Comparison of ENCODE assay signal across 22 cellular contexts in the genomic region with DNA sequence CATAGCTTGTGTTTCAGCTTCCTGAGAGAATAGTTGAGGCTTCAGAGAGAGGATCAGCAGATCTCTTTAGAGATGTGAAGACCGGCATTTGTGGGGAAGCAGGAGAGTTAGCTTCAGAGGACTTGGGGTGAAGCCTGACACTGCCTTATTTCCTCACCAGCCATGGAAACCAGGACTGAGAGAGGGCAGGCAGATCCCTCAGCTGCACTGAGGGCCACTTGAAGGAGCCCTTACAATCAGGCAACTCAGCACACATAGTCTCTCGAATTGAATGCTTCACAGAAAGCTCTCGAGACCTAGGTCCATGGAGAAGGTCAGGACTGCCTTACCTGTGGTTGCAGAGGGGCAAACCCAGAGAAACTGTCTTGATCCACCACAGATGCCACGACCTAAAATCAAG. TPM values are rescaled to one million over a fixed set of nuclear protein-coding genes. Genes with fewer than 3 reads are reported as not detected.
"Had no signal": no experiment of that assay in that cellular context is flagged by ENCODE, and none has a peak within 500 bp of the region (broad histone marks: within the 10 kb centered on the region; RNA-seq: fewer than 3 reads in every experiment).

No MANE protein-coding gene starts in this region.

- H3K36me3 Mint-ChIP-seq: mesothelial cell of epicardium had no signal

- H3K27me3 Mint-ChIP-seq: activated CD4-positive, alpha-beta memory T cell treated with anti-CD3 and anti-CD28 coated beads, Interleukin-2, amount 10 ng/mL, durations not matched to agents 7 days and 5 days; activated T-helper 17 cell treated with anti-CD3 and anti-CD28 coated beads, Interleukin-2, amount 50 U/mL, for 72 hours; central memory CD8-positive, alpha-beta T cell had no signal

- H3K27ac ChIP-seq: adrenal gland, breast epithelium, gastrocnemius medialis, ovary, prostate gland had no signal

- DNase-seq: activated CD4-positive, alpha-beta memory T cell treated with anti-CD3 and anti-CD28 coated beads, Interleukin-2, amount 10 ng/mL, durations not matched to agents 7 days and 5 days; activated CD4-positive, alpha-beta T cell treated with anti-CD3 and anti-CD28 coated beads for 48 hours; activated CD4-positive, CD25-positive, alpha-beta regulatory T cell; activated T-cell treated with anti-CD3 and anti-CD28 coated beads, Interleukin-2, amount 50 U/mL, for 24 hours; cortex of kidney; gastrocnemius medialis; hippocampal formation; left ventricle myocardium superior; mammary epithelial cell; naive thymus-derived CD8-positive, alpha-beta T cell; ovary; stimulated activated CD4-positive, alpha-beta T cell treated with anti-CD3 and anti-CD28 coated beads, Interleukin-4, amount 100 ng/mL, for 24 hours; stimulated activated naive CD8-positive, alpha-beta T cell treated with anti-CD3 and anti-CD28 coated beads, Interleukin-15, Interleukin-2, amounts not matched to agents 100 U/mL and 50 U/mL, for 24 hours had no signal

- H3K4me3 Mint-ChIP-seq: activated CD4-positive, alpha-beta memory T cell treated with anti-CD3 and anti-CD28 coated beads, Interleukin-2, amount 10 ng/mL, durations not matched to agents 7 days and 5 days; activated naive CD8-positive, alpha-beta T cell; activated T-cell treated with anti-CD3 and anti-CD28 coated beads, Interleukin-2, amount 50 U/mL, for 24 hours; activated T-helper 17 cell treated with anti-CD3 and anti-CD28 coated beads, Interleukin-2, amount 50 U/mL, for 72 hours; central memory CD8-positive, alpha-beta T cell; mesothelial cell of epicardium; naive thymus-derived CD8-positive, alpha-beta T cell; T-helper 1 cell treated with Interleukin-12 subunit alpha and Interleukin-12 subunit beta and Interleukin-4 antibody, amounts not matched to agents 30 μg/mL and 1 μg/mL, for 36 hours had no signal

- H3K27ac Mint-ChIP-seq: activated CD4-positive, alpha-beta memory T cell treated with anti-CD3 and anti-CD28 coated beads, Interleukin-2, amount 10 ng/mL, durations not matched to agents 7 days and 5 days; activated naive CD8-positive, alpha-beta T cell; activated T-cell treated with anti-CD3 and anti-CD28 coated beads, Interleukin-2, amount 50 U/mL, for 24 hours; activated T-helper 17 cell treated with anti-CD3 and anti-CD28 coated beads, Interleukin-2, amount 50 U/mL, for 72 hours; mesothelial cell of epicardium; naive thymus-derived CD8-positive, alpha-beta T cell; T-helper 1 cell treated with Interleukin-12 subunit alpha and Interleukin-12 subunit beta and Interleukin-4 antibody, amounts not matched to agents 30 μg/mL and 1 μg/mL, for 36 hours had no signal

- ATAC-seq: activated T-helper 17 cell treated with anti-CD3 and anti-CD28 coated beads, Interleukin-2, amount 50 U/mL, for 72 hours; gastrocnemius medialis; left ventricle myocardium superior; naive thymus-derived CD8-positive, alpha-beta T cell; stimulated activated naive CD8-positive, alpha-beta T cell treated with anti-CD3 and anti-CD28 coated beads, Interleukin-15, Interleukin-2, amounts not matched to agents 100 U/mL and 50 U/mL, for 24 hours had no signal

- H3K4me1 ChIP-seq: breast epithelium, gastrocnemius medialis, prostate gland had no signal

- H3K36me3 ChIP-seq: adrenal gland, breast epithelium, gastrocnemius medialis, ovary, prostate gland had no signal

- H3K27me3 ChIP-seq: adrenal gland, breast epithelium, gastrocnemius medialis, ovary had no signal

- H3K9me3 ChIP-seq: adrenal gland, breast epithelium, gastrocnemius medialis, ovary, prostate gland had no signal

- H3K9me3 Mint-ChIP-seq: activated CD4-positive, alpha-beta memory T cell treated with anti-CD3 and anti-CD28 coated beads, Interleukin-2, amount 10 ng/mL, durations not matched to agents 7 days and 5 days; activated T-cell treated with anti-CD3 and anti-CD28 coated beads, Interleukin-2, amount 50 U/mL, for 24 hours; activated T-helper 17 cell treated with anti-CD3 and anti-CD28 coated beads, Interleukin-2, amount 50 U/mL, for 72 hours; central memory CD8-positive, alpha-beta T cell; mesothelial cell of epicardium; naive thymus-derived CD8-positive, alpha-beta T cell; T-helper 1 cell treated with Interleukin-12 subunit alpha and Interleukin-12 subunit beta and Interleukin-4 antibody, amounts not matched to agents 30 μg/mL and 1 μg/mL, for 36 hours had no signal

- H3K4me3 ChIP-seq: adrenal gland, breast epithelium, gastrocnemius medialis, ovary, prostate gland had no signal

- FAIRE-seq: endometrium had no signal

RNA-seq across cellular contexts. Expression of a gene that starts 19.8 kb away (rescaled TPM):
- total RNA-seq: mesothelial cell of epicardium had no signal
